ENCODE assay signal across 8 cellular contexts in the genomic region with DNA sequence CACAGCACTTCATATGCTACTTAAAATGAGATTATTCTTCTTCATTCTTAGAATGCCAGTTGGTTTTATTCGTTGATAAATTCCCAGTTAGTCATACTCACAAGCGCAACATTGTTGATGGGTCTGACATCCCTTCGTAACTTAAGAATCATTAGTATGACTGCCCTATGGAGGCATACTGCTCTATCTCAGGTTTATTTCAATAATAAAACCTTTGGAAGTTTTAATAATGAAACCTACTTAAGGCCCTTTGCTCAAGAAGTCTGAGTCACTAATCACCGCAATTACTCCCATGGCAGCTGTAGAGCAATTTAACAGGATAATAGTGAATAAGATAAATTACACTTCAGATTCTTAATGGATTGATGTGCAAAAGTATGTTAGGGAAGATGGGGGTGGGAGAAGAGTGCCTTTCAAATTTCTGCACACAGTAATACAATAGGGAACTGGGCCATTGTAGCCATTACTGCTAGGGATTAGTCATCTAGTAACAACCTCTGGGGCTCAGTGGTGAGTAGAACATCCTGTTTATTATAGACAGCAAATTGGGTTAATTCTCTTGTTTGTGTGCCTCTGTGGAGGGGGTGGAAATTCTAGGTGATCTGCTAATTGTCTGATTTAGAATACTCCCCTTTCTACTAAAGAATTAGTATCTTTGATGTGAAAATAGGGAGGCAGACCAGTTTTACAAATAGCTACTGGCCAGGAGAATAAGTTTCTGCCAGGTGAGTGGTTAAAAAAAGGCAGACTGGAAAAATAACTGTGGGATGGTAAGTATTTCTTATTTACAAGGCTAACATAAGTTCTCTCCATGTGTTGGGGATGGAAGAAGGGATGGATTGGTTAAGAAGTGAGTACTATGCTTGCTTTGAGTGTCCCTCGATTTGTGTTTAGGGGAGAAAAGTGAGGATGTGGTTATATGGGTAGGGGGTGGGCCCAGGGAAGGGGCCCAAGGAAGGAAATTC.
A peak's percentile ranks its signal among the peaks of the same experiment; 100 is the strongest.
DNase-seq lines count a peak whose midpoint lies in the region; ATAC-seq and TF ChIP-seq lines count a peak whose summit lies in the region.

No MANE protein-coding gene starts in this region.

- H3K27me3 Mint-ChIP-seq in effector memory CD8-positive, alpha-beta T cell: no peaks in the 10 kb centered on the region

- H3K9ac ChIP-seq in HUES48 (ENCODE audit: low read depth, low read length): no peak overlapping the region

- H3K27ac ChIP-seq in HUES48 (ENCODE audit: low read depth, low read length) (peak overlapping the region; percentile 4), aorta (ENCODE audit: low read depth in 1 of 2, low read length in 2 of 2) (no peak overlapping the region)

- peaks cover 9 to 12% of the 10 kb centered on the region in 2 donors for H3K4me1 Mint-ChIP-seq in effector memory CD8-positive, alpha-beta T cell (ENCODE audit: low read depth in 2 of 2)

- no peak for TF ChIP-seq CTCF in GM13976 (IDR thresholded peaks at IDR 0.05; ENCODE audit: borderline replicate concordance, control extremely low read depth, extremely low read depth, insufficient read depth, missing control alignments)

- ATAC-seq in GM21619 (IDR thresholded peaks at IDR 0.05; ENCODE audit: unreplicated experiment) (peak; percentile 98), aorta (ENCODE audit: low FRiP score) (no peak)
- peak; percentile 96 for ATAC-seq in effector memory CD8-positive, alpha-beta T cell (replicated peaks)

- no peaks in the 10 kb centered on the region for H3K36me3 Mint-ChIP-seq in effector memory CD8-positive, alpha-beta T cell (ENCODE audit: insufficient read depth)

- H3K9me3 Mint-ChIP-seq in effector memory CD8-positive, alpha-beta T cell: no peaks in the 10 kb centered on the region

- peak overlapping the region; percentile 46 to 50 for H3K27ac Mint-ChIP-seq in effector memory CD8-positive, alpha-beta T cell

- 0 out of 2 replicates have a peak, but pooled peaks cover 6% of the 10 kb centered on the region for H3K4me1 ChIP-seq in HUES48 (ENCODE audit: control insufficient read depth, insufficient read depth, low read length)
- H3K4me1 ChIP-seq in aorta (ENCODE audit: control insufficient read depth in 1 of 2, insufficient read depth in 2 of 2, low read length in 2 of 2): no peaks in the 10 kb centered on the region

- 72 to 76% methylated on average over 5 of the region's 5 CpGs for WGBS in aorta, 2 donors

- no peak overlapping the region for H3K4me3 ChIP-seq in HUES48 (ENCODE audit: low read depth, low read length)
- H3K4me3 ChIP-seq in aorta (ENCODE audit: low read length in 2 of 2): no peak overlapping the region

- DNase-seq in GM13976 (ENCODE audit: low spot score) (peak; percentile 44), GOT3 (lab: John Stamatoyannopoulos, UW) (no peak), aorta (no peak), epidermal melanocyte (ENCODE audit: insufficient read length, low spot score) (no peak)
- DNase-seq in effector memory CD8-positive, alpha-beta T cell: peak; percentile 3 to 10 (median 10)
- DNase-seq in stimulated activated naive CD4-positive, alpha-beta T cell treated with Interleukin-2 at 50 U/mL for 16 hours (lab: John Stamatoyannopoulos, UW): no peak

- H3K4me3 Mint-ChIP-seq in effector memory CD8-positive, alpha-beta T cell: peak overlapping the region; percentile 6 to 15

- in situ Hi-C loops in GM13976 (cut with MboI; ENCODE audit: low sequenced_read_pairs, unreplicated experiment): no loop called here

- H3K36me3 ChIP-seq in HUES48 (ENCODE audit: control insufficient read depth, insufficient read depth, low read length) (no peaks in the 10 kb centered on the region), aorta (ENCODE audit: control insufficient read depth in 1 of 2, insufficient read depth in 2 of 2, low read length in 1 of 2) (no peaks in the 10 kb centered on the region)

- H3K27me3 ChIP-seq in HUES48 (ENCODE audit: control insufficient read depth, insufficient read depth, low read length): no peaks in the 10 kb centered on the region
- H3K27me3 ChIP-seq in aorta (ENCODE audit: control insufficient read depth in 1 of 2, insufficient read depth in 2 of 2, low read length in 1 of 2): no peaks in the 10 kb centered on the region

- intact Hi-C loops in aorta (cut with DNase I): no loop called here

- H3K9me3 ChIP-seq in HUES48 (ENCODE audit: control insufficient read depth, insufficient read depth, low read length): no peaks in the 10 kb centered on the region
- no peaks in the 10 kb centered on the region for H3K9me3 ChIP-seq in aorta (ENCODE audit: control insufficient read depth, low read length)

Comparison
In these comparisons a context has a peak if more than half of its experiments do, and no peak if none do; other contexts are left out.
1. DNase-seq: peak in GM13976 (single experiment) and effector memory CD8-positive, alpha-beta T cell (3 of 3); none in stimulated activated naive CD4-positive, alpha-beta T cell treated with Interleukin-2 at 50 U/mL for 16 hours (single experiment), GOT3 (single experiment), aorta (0 of 2) and epidermal melanocyte (single experiment).